ENCODE assay signal across 1 cellular context in the genomic region with DNA sequence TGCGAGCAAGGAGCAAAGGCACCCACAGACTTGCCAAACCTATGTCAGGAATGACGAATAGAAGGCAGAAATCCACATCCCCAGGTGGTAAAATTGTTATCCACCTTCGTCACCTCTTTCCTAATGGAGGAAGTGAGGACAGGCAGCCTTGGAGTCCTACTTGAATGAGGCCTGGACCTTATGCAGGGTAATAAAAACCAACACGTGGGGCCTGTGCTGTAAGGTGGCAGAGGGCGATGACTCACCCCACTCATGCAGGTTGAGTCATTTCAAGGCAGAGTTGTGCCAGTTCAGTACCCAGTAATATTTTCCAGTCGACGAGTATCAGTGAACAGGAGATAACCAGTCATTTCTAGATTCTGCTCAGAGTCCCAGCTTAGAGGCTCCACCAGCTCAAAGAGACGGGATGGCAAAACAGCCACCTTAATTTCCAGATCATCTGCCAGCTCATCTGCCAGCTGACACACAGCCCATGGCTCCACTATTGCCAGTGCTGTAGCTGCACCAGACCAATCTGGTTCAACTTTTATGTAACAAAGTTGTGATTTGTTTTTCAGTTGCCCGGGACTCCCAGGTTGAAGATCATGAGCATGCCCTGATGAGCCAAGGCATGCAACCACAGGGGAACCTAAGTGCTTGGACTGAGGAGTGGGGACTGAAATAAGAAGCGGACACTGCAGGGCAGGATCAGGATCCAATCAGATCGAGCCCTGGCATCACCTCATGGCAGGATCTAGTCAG.
TF ChIP-seq lines count a peak whose summit lies in the region.

No MANE protein-coding gene starts in this region.

TF ChIP-seq in HEK293, 187 proteins besides CTCF, POLR2A, EP300 and RAD21 (continued from another document and continues in another):
- TF ChIP-seq, protein P1, sequence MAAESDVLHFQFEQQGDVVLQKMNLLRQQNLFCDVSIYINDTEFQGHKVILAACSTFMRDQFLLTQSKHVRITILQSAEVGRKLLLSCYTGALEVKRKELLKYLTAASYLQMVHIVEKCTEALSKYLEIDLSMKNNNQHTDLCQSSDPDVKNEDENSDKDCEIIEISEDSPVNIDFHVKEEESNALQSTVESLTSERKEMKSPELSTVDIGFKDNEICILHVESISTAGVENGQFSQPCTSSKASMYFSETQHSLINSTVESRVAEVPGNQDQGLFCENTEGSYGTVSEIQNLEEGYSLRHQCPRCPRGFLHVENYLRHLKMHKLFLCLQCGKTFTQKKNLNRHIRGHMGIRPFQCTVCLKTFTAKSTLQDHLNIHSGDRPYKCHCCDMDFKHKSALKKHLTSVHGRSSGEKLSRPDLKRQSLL (tag by site-specific recombination; IDR thresholded peaks at IDR 0.05), result no peak
- TF ChIP-seq ZNF521 (tag by site-specific recombination; IDR thresholded peaks at IDR 0.05) (no peak), ZNF596 (tag by site-specific recombination; IDR thresholded peaks at IDR 0.05) (no peak), ZBTB8A (tag by site-specific recombination; IDR thresholded peaks at IDR 0.05) (no peak), ZNF48 (tag by site-specific recombination; IDR thresholded peaks at IDR 0.05) (no peak), ZNF658 (tag by site-specific recombination; IDR thresholded peaks at IDR 0.05) (no peak), BCL11A (tag by site-specific recombination; IDR thresholded peaks at IDR 0.05; ENCODE audit: low read depth) (peak; percentile 56; the same call in 1 of the 2 replicates), ZNF138 (tag by site-specific recombination; IDR thresholded peaks at IDR 0.05; ENCODE audit: borderline replicate concordance) (no peak), ZNF202 (tag by site-specific recombination; IDR thresholded peaks at IDR 0.05; ENCODE audit: borderline replicate concordance) (no peak), ZNF423 (tag by site-specific recombination; IDR thresholded peaks at IDR 0.05) (no peak), TRIM28 (IDR thresholded peaks at IDR 0.05; ENCODE audit: borderline replicate concordance, low read length) (no peak), ZFP3 (tag by site-specific recombination; IDR thresholded peaks at IDR 0.05; ENCODE audit: low read depth) (no peak), ZNF248 (tag by site-specific recombination; IDR thresholded peaks at IDR 0.05) (no peak), OSR2 (tag by site-specific recombination; IDR thresholded peaks at IDR 0.05) (peak; percentile 25; the same call in 1 of the 2 replicates), ZNF561 (tag by site-specific recombination; IDR thresholded peaks at IDR 0.05; ENCODE audit: borderline replicate concordance) (no peak), ZNF548 (tag by site-specific recombination; IDR thresholded peaks at IDR 0.05) (no peak), GLI4 (tag by site-specific recombination; IDR thresholded peaks at IDR 0.05) (no peak), ZNF600 (tag by site-specific recombination; IDR thresholded peaks at IDR 0.05) (peak; percentile 82), ZXDB (tag by site-specific recombination; IDR thresholded peaks at IDR 0.05) (no peak; the same call in 1 of the 2 replicates), ZNF585B (tag by site-specific recombination; IDR thresholded peaks at IDR 0.05) (no peak), ZNF830 (tag by site-specific recombination; IDR thresholded peaks at IDR 0.05; ENCODE audit: low read depth) (no peak), ZNF610 (tag by site-specific recombination; IDR thresholded peaks at IDR 0.05; ENCODE audit: borderline replicate concordance) (no peak)
- TF ChIP-seq, protein P2, sequence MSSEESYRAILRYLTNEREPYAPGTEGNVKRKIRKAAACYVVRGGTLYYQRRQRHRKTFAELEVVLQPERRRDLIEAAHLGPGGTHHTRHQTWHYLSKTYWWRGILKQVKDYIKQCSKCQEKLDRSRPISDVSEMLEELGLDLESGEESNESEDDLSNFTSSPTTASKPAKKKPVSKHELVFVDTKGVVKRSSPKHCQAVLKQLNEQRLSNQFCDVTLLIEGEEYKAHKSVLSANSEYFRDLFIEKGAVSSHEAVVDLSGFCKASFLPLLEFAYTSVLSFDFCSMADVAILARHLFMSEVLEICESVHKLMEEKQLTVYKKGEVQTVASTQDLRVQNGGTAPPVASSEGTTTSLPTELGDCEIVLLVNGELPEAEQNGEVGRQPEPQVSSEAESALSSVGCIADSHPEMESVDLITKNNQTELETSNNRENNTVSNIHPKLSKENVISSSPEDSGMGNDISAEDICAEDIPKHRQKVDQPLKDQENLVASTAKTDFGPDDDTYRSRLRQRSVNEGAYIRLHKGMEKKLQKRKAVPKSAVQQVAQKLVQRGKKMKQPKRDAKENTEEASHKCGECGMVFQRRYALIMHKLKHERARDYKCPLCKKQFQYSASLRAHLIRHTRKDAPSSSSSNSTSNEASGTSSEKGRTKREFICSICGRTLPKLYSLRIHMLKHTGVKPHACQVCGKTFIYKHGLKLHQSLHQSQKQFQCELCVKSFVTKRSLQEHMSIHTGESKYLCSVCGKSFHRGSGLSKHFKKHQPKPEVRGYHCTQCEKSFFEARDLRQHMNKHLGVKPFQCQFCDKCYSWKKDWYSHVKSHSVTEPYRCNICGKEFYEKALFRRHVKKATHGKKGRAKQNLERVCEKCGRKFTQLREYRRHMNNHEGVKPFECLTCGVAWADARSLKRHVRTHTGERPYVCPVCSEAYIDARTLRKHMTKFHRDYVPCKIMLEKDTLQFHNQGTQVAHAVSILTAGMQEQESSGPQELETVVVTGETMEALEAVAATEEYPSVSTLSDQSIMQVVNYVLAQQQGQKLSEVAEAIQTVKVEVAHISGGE (tag by site-specific recombination; conservative IDR thresholded peaks at IDR 0.05; ENCODE audit: low read depth), result peak; percentile 80
- TF ChIP-seq, protein P3, sequence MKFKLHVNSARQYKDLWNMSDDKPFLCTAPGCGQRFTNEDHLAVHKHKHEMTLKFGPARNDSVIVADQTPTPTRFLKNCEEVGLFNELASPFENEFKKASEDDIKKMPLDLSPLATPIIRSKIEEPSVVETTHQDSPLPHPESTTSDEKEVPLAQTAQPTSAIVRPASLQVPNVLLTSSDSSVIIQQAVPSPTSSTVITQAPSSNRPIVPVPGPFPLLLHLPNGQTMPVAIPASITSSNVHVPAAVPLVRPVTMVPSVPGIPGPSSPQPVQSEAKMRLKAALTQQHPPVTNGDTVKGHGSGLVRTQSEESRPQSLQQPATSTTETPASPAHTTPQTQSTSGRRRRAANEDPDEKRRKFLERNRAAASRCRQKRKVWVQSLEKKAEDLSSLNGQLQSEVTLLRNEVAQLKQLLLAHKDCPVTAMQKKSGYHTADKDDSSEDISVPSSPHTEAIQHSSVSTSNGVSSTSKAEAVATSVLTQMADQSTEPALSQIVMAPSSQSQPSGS (tag by site-specific recombination; IDR thresholded peaks at IDR 0.05; ENCODE audit: low read depth), result no peak
- TF ChIP-seq, protein P4, sequence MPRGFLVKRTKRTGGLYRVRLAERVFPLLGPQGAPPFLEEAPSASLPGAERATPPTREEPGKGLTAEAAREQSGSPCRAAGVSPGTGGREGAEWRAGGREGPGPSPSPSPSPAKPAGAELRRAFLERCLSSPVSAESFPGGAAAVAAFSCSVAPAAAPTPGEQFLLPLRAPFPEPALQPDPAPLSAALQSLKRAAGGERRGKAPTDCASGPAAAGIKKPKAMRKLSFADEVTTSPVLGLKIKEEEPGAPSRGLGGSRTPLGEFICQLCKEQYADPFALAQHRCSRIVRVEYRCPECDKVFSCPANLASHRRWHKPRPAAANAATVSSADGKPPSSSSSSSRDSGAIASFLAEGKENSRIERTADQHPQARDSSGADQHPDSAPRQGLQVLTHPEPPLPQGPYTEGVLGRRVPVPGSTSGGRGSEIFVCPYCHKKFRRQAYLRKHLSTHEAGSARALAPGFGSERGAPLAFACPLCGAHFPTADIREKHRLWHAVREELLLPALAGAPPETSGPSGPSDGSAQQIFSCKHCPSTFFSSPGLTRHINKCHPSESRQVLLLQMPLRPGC (tag by site-specific recombination; IDR thresholded peaks at IDR 0.05), result peak; percentile 91
- TF ChIP-seq, protein P5, sequence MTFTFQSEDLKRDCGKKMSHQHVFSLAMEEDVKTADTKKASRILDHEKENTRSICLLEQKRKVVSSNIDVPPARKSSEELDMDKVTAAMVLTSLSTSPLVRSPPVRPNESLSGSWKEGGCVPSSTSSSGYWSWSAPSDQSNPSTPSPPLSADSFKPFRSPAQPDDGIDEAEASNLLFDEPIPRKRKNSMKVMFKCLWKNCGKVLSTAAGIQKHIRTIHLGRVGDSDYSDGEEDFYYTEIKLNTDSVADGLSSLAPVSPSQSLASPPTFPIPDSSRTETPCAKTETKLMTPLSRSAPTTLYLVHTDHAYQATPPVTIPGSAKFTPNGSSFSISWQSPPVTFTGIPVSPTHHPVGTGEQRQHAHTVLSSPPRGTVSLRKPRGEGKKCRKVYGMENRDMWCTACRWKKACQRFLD (tag by site-specific recombination; IDR thresholded peaks at IDR 0.05), result no peak
- TF ChIP-seq, protein P6, sequence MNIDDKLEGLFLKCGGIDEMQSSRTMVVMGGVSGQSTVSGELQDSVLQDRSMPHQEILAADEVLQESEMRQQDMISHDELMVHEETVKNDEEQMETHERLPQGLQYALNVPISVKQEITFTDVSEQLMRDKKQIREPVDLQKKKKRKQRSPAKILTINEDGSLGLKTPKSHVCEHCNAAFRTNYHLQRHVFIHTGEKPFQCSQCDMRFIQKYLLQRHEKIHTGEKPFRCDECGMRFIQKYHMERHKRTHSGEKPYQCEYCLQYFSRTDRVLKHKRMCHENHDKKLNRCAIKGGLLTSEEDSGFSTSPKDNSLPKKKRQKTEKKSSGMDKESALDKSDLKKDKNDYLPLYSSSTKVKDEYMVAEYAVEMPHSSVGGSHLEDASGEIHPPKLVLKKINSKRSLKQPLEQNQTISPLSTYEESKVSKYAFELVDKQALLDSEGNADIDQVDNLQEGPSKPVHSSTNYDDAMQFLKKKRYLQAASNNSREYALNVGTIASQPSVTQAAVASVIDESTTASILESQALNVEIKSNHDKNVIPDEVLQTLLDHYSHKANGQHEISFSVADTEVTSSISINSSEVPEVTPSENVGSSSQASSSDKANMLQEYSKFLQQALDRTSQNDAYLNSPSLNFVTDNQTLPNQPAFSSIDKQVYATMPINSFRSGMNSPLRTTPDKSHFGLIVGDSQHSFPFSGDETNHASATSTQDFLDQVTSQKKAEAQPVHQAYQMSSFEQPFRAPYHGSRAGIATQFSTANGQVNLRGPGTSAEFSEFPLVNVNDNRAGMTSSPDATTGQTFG (tag by site-specific recombination; IDR thresholded peaks at IDR 0.05; ENCODE audit: borderline replicate concordance), result no peak
- TF ChIP-seq, protein P7, sequence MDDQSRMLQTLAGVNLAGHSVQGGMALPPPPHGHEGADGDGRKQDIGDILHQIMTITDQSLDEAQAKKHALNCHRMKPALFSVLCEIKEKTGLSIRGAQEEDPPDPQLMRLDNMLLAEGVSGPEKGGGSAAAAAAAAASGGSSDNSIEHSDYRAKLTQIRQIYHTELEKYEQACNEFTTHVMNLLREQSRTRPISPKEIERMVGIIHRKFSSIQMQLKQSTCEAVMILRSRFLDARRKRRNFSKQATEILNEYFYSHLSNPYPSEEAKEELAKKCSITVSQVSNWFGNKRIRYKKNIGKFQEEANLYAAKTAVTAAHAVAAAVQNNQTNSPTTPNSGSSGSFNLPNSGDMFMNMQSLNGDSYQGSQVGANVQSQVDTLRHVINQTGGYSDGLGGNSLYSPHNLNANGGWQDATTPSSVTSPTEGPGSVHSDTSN (CRISPR knock-in tag; IDR thresholded peaks at IDR 0.05), result no peak
- TF ChIP-seq, protein P8, sequence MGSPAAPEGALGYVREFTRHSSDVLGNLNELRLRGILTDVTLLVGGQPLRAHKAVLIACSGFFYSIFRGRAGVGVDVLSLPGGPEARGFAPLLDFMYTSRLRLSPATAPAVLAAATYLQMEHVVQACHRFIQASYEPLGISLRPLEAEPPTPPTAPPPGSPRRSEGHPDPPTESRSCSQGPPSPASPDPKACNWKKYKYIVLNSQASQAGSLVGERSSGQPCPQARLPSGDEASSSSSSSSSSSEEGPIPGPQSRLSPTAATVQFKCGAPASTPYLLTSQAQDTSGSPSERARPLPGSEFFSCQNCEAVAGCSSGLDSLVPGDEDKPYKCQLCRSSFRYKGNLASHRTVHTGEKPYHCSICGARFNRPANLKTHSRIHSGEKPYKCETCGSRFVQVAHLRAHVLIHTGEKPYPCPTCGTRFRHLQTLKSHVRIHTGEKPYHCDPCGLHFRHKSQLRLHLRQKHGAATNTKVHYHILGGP (tag by site-specific recombination; IDR thresholded peaks at IDR 0.05), result no peak
- TF ChIP-seq, protein P9, sequence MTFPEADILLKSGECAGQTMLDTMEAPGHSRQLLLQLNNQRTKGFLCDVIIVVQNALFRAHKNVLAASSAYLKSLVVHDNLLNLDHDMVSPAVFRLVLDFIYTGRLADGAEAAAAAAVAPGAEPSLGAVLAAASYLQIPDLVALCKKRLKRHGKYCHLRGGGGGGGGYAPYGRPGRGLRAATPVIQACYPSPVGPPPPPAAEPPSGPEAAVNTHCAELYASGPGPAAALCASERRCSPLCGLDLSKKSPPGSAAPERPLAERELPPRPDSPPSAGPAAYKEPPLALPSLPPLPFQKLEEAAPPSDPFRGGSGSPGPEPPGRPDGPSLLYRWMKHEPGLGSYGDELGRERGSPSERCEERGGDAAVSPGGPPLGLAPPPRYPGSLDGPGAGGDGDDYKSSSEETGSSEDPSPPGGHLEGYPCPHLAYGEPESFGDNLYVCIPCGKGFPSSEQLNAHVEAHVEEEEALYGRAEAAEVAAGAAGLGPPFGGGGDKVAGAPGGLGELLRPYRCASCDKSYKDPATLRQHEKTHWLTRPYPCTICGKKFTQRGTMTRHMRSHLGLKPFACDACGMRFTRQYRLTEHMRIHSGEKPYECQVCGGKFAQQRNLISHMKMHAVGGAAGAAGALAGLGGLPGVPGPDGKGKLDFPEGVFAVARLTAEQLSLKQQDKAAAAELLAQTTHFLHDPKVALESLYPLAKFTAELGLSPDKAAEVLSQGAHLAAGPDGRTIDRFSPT (tag by site-specific recombination; IDR thresholded peaks at IDR 0.05), result 0 out of 2 replicates have a peak, but pooled peaks have one; percentile 30
- TF ChIP-seq, protein P10, sequence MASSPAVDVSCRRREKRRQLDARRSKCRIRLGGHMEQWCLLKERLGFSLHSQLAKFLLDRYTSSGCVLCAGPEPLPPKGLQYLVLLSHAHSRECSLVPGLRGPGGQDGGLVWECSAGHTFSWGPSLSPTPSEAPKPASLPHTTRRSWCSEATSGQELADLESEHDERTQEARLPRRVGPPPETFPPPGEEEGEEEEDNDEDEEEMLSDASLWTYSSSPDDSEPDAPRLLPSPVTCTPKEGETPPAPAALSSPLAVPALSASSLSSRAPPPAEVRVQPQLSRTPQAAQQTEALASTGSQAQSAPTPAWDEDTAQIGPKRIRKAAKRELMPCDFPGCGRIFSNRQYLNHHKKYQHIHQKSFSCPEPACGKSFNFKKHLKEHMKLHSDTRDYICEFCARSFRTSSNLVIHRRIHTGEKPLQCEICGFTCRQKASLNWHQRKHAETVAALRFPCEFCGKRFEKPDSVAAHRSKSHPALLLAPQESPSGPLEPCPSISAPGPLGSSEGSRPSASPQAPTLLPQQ (tag by site-specific recombination; IDR thresholded peaks at IDR 0.05), result peak; percentile 88
- TF ChIP-seq, protein P11, sequence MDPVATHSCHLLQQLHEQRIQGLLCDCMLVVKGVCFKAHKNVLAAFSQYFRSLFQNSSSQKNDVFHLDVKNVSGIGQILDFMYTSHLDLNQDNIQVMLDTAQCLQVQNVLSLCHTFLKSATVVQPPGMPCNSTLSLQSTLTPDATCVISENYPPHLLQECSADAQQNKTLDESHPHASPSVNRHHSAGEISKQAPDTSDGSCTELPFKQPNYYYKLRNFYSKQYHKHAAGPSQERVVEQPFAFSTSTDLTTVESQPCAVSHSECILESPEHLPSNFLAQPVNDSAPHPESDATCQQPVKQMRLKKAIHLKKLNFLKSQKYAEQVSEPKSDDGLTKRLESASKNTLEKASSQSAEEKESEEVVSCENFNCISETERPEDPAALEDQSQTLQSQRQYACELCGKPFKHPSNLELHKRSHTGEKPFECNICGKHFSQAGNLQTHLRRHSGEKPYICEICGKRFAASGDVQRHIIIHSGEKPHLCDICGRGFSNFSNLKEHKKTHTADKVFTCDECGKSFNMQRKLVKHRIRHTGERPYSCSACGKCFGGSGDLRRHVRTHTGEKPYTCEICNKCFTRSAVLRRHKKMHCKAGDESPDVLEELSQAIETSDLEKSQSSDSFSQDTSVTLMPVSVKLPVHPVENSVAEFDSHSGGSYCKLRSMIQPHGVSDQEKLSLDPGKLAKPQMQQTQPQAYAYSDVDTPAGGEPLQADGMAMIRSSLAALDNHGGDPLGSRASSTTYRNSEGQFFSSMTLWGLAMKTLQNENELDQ (tag by site-specific recombination; IDR thresholded peaks at IDR 0.05; ENCODE audit: low read depth), result no peak
